8 cellular contexts compared by ENCODE assay signal in genomic region chr4:42656986-42657792, GRCh38. TPM values are rescaled to one million over a fixed set of nuclear protein-coding genes. Genes with fewer than 3 reads are reported as not detected.
DNase-seq lines count a peak whose midpoint lies in the region; ATAC-seq and TF ChIP-seq lines count a peak whose summit lies in the region.

Gene ATP8A1, minus strand, starts transcription at chr4:42657105. Its CDS starts 232 bp downstream, at chr4:42656873.

- H3K4me3 ChIP-seq in adrenal gland = peak within 1 kb of the TSS; percentile 3 to 90 (median 76)
- peak within 1 kb of the TSS; percentile 71 to 99 (median 88) for H3K4me3 ChIP-seq in heart right ventricle
- H3K4me3 ChIP-seq in transverse colon = peak within 1 kb of the TSS; percentile 65 to 88 (median 82)

- H3K36me3 ChIP-seq in adrenal gland (replicated peaks in 1 of 2) (no peaks in the 10 kb centered on the region), heart right ventricle (no peaks in the 10 kb centered on the region), transverse colon (no peaks in the 10 kb centered on the region)

- TF ChIP-seq CTCF in GM13977 (IDR thresholded peaks at IDR 0.05; ENCODE audit: extremely low read depth, insufficient read depth, missing control alignments) (peak; percentile 4), adrenal gland (IDR thresholded peaks at IDR 0.05) (peak in 2 of 6 experiments; percentile 24 to 30), heart right ventricle (IDR thresholded peaks at IDR 0.05) (peak in 2 of 9 donors; percentile 10 to 11), transverse colon (IDR thresholded peaks at IDR 0.05) (peak in 2 of 5 experiments; percentile 20 to 32)

- CTCF ChIA-PET in T-cell (lab: Charles Lee) = interaction anchor here in 1 of 2 donors (0.6 to 2.3 kb wide), 7 partner anchors 11 to 89 kb away, joined by 3 to 21 read pairs (median 5); no protein-coding TSS in a partner anchor

- peak; percentile 96 for DNase-seq in GM13977 (ENCODE audit: low spot score)
- peak; percentile 81 for DNase-seq in NCI-H146 (lab: John Stamatoyannopoulos, UW)
- peak; percentile 80 to 97 (median 92) for DNase-seq in T-cell
- DNase-seq in adrenal gland = peak; percentile 90 to 96 (median 94)
- DNase-seq in heart right ventricle = peak; percentile 94
- peak; percentile 93 for DNase-seq in pons (ENCODE audit: low spot score)
- DNase-seq in transverse colon = peak; percentile 96

- H3K9me3 ChIP-seq in adrenal gland (replicated peaks in 1 of 3) (no peaks in the 10 kb centered on the region), heart right ventricle (peaks cover 0 to 6% (median 0%) of the 10 kb centered on the region in 11 donors), transverse colon (no peaks in the 10 kb centered on the region)

- H3K9me3 Mint-ChIP-seq in T-cell = peaks cover 6 to 9% (median 8%) of the 10 kb centered on the region in 3 donors

- TF ChIP-seq POLR2A in adrenal gland (IDR thresholded peaks at IDR 0.05) = peak; percentile 76 to 88
- peak; percentile 77 for TF ChIP-seq POLR2A in transverse colon (IDR thresholded peaks at IDR 0.05)

- H3K36me3 Mint-ChIP-seq in T-cell = peaks cover 12% of the 10 kb centered on the region

- peak within 1 kb of the TSS; percentile 96 to 99 for H3K27ac Mint-ChIP-seq in T-cell

- no peak for TF ChIP-seq EP300 in transverse colon (IDR thresholded peaks at IDR 0.05; ENCODE audit: low read depth)

- peak within 1 kb of the TSS; percentile 97 to 98 (median 98) for H3K4me3 Mint-ChIP-seq in T-cell

- H3K27ac ChIP-seq in adrenal gland = peak within 1 kb of the TSS; percentile 50 to 93 (median 83)
- H3K27ac ChIP-seq in heart right ventricle = peak within 1 kb of the TSS; percentile 72 to 97 (median 92)
- peak within 1 kb of the TSS; percentile 85 to 94 (median 92) for H3K27ac ChIP-seq in transverse colon

- ATAC-seq in HG02870 (IDR thresholded peaks at IDR 0.05; ENCODE audit: unreplicated experiment) (peak; percentile 74), T-cell (replicated peaks in 1 of 4) (peak; percentile 88 to 95 (median 89)), heart right ventricle (peak; percentile 96 to 99 (median 98))

- 0 to 1% (median 1%) methylated on average over 24 to 68 of the region's 68 CpGs for WGBS in adrenal gland, 4 donors
- 0% methylated on average over 59 to 68 of the region's 68 CpGs for WGBS in heart right ventricle, 2 donors
- WGBS in transverse colon (ENCODE audit: low coverage in 1 of 2), 2 donors = 0% methylated on average over 37 of the region's 68 CpGs; no CpG with 5 or more reads in 1 of the 2 donors

- H3K4me1 Mint-ChIP-seq in T-cell = peaks cover 37 to 51% (median 50%) of the 10 kb centered on the region in 3 donors

- no peaks in the 10 kb centered on the region for H3K27me3 Mint-ChIP-seq in T-cell

- POLR2A ChIA-PET in T-cell (lab: Charles Lee) = interaction anchor here (0.5 to 2.0 kb wide), 11 partner anchors 10 to 647 kb away, joined by 3 to 12 read pairs (median 3); no protein-coding TSS in a partner anchor

- H3K27me3 ChIP-seq in adrenal gland (no peaks in the 10 kb centered on the region), heart right ventricle (no peaks in the 10 kb centered on the region), transverse colon (no peaks in the 10 kb centered on the region)

- in situ Hi-C loops in GM13977 (cut with MboI; ENCODE audit: low pct_unique_long_range_greater_than_20kb, low sequenced_read_pairs, unreplicated experiment) = no loop called here
- in situ Hi-C loops in transverse colon (cut with MboI; ENCODE audit: low pct_ligation_motif_present in 1 of 4, low pct_unique_long_range_greater_than_20kb in 1 of 4, low sequenced_read_pairs in 3 of 4) = no loop called here

- intact Hi-C loops in adrenal gland (cut with DNase I) = no loop called here
- intact Hi-C loops in heart right ventricle (cut with DNase I) = loop anchor here in 5 of 10 donors (1.0 to 5.0 kb wide), 8 partner anchors 29 to 88 kb away; no protein-coding TSS in a partner anchor
- intact Hi-C loops in transverse colon (cut with DNase I; ENCODE audit: low total_unique reads) = no loop called here

- H3K4me1 ChIP-seq in adrenal gland (replicated peaks in 1 of 2) (peaks cover 22 to 38% of the 10 kb centered on the region in 2 donors), heart right ventricle (peaks cover 10 to 51% (median 34%) of the 10 kb centered on the region in 9 donors), transverse colon (peaks cover 16 to 38% (median 23%) of the 10 kb centered on the region in 4 donors)

RNA-seq across cellular contexts. Expression of gene ATP8A1, which starts in this region (rescaled TPM):
- total RNA-seq in T-cell (10 to 100 TPM; 33.7 to 73.2 (median 47.8) TPM), adrenal gland (10 to 100 TPM; 15.5 to 58.3 (median 32.8) TPM), heart right ventricle (10 to 100 TPM; 11.6 to 27.9 (median 18.3) TPM), transverse colon (100 to 1,000 TPM in 3 of 4 donors, 10 to 100 TPM in 1; 72.2 to 255 (median 166) TPM)
- polyA plus RNA-seq in adrenal gland (10 to 100 TPM; 14.4 to 24.9 (median 15.6) TPM), heart right ventricle (10 to 100 TPM in 1 of 2 donors, 1 to 10 TPM in 1; 3.4 to 14.8 TPM)

Comparison
In these comparisons a context has a peak if more than half of its experiments do, and no peak if none do; other contexts are left out.
1. Peak in every context shown above with its lines: DNase-seq, ATAC-seq, H3K4me3 ChIP-seq and H3K27ac ChIP-seq.